In genomic region chr13:94602467-94602866, GRCh38 we compare ENCODE assay signal across 8 cellular contexts. TPM values are rescaled to one million over a fixed set of nuclear protein-coding genes. Genes with fewer than 3 reads are reported as not detected.
DNase-seq lines count a peak whose midpoint lies in the region; ATAC-seq and TF ChIP-seq lines count a peak whose summit lies in the region.

No MANE protein-coding gene starts in this region.

- no peak for DNase-seq in activated CD8-positive, alpha-beta memory T cell treated with anti-CD3 and anti-CD28 coated beads, Interleukin-2, amount 10 ng/mL, durations not matched to agents 7 days and 5 days
- DNase-seq in activated CD8-positive, alpha-beta memory T cell treated with anti-CD3 and anti-CD28 coated beads, Interleukin-2, amount 50 U/mL, for 48 hours: no peak
- no peak for DNase-seq in activated T-helper 2 cell treated with anti-CD3 and anti-CD28 coated beads, Interferon-gamma antibody, Interleukin-2, Interleukin-4, amounts not matched to agents 10 μg/mL and 5 μg/mL and 100 μg/mL, durations not matched to agents 14 hours and 24 hours and 36 hours (ENCODE audit: low spot score)
- DNase-seq in left lung (no peak), tibial artery (no peak), NOMO-1 treated with dmso at 0.1 percent for 144 hours (lab: John Stamatoyannopoulos, UW; ENCODE audit: unreplicated experiment) (no peak), NCI-H2029 treated with DMSO at 0.1 percent for 48 hours (lab: John Stamatoyannopoulos, UW) (no peak), activated gamma-delta T cell (lab: John Stamatoyannopoulos, UW) (no peak)

- H3K27ac ChIP-seq in left lung: peak overlapping the region; percentile 81 to 84
- H3K27ac ChIP-seq in tibial artery: peak overlapping the region in 1 of 2 donors; percentile 83

- CTCF ChIA-PET in activated CD8-positive, alpha-beta memory T cell treated with anti-CD3 and anti-CD28 coated beads, Interleukin-2, amount 10 ng/mL, durations not matched to agents 7 days and 5 days (lab: Charles Lee): interaction anchor here (1.4 to 2.7 kb wide), 2 partner anchors 18 to 53 kb away, joined by 12 to 14 read pairs; no protein-coding TSS in a partner anchor

- H3K4me3 ChIP-seq in left lung: peak overlapping the region; percentile 56 to 79
- H3K4me3 ChIP-seq in tibial artery: peak overlapping the region; percentile 86 to 97

- peaks cover 0 to 19% of the 10 kb centered on the region in 2 donors for H3K4me1 ChIP-seq in left lung
- H3K4me1 ChIP-seq in tibial artery: peaks cover 0 to 18% (median 3%) of the 10 kb centered on the region in 4 donors

- H3K36me3 ChIP-seq in left lung: peaks cover 0 to 20% of the 10 kb centered on the region in 2 donors
- H3K36me3 ChIP-seq in tibial artery: peaks cover 7 to 17% (median 12%) of the 10 kb centered on the region in 3 donors

- H3K27me3 ChIP-seq in left lung (no peaks in the 10 kb centered on the region), tibial artery (no peaks in the 10 kb centered on the region)

- H3K9me3 Mint-ChIP-seq in activated CD8-positive, alpha-beta memory T cell treated with anti-CD3 and anti-CD28 coated beads, Interleukin-2, amount 10 ng/mL, durations not matched to agents 7 days and 5 days (ENCODE audit: low read depth): peaks cover 2% of the 10 kb centered on the region
- peaks cover 6% of the 10 kb centered on the region for H3K9me3 Mint-ChIP-seq in activated T-helper 2 cell treated with anti-CD3 and anti-CD28 coated beads, Interferon-gamma antibody, Interleukin-2, Interleukin-4, amounts not matched to agents 10 μg/mL and 5 μg/mL and 100 μg/mL, durations not matched to agents 14 hours and 24 hours and 36 hours

- peaks cover 24% of the 10 kb centered on the region for H3K36me3 Mint-ChIP-seq in activated CD8-positive, alpha-beta memory T cell treated with anti-CD3 and anti-CD28 coated beads, Interleukin-2, amount 10 ng/mL, durations not matched to agents 7 days and 5 days
- H3K36me3 Mint-ChIP-seq in activated T-helper 2 cell treated with anti-CD3 and anti-CD28 coated beads, Interferon-gamma antibody, Interleukin-2, Interleukin-4, amounts not matched to agents 10 μg/mL and 5 μg/mL and 100 μg/mL, durations not matched to agents 14 hours and 24 hours and 36 hours (ENCODE audit: low read depth): peaks cover 30% of the 10 kb centered on the region

- TF ChIP-seq CTCF in left lung (IDR thresholded peaks at IDR 0.05) (no peak), tibial artery (IDR thresholded peaks at IDR 0.05) (no peak)

- peaks cover 37% of the 10 kb centered on the region for H3K4me1 Mint-ChIP-seq in activated CD8-positive, alpha-beta memory T cell treated with anti-CD3 and anti-CD28 coated beads, Interleukin-2, amount 10 ng/mL, durations not matched to agents 7 days and 5 days
- peaks cover 28% of the 10 kb centered on the region for H3K4me1 Mint-ChIP-seq in activated T-helper 2 cell treated with anti-CD3 and anti-CD28 coated beads, Interferon-gamma antibody, Interleukin-2, Interleukin-4, amounts not matched to agents 10 μg/mL and 5 μg/mL and 100 μg/mL, durations not matched to agents 14 hours and 24 hours and 36 hours (ENCODE audit: low read depth)

- H3K27me3 Mint-ChIP-seq in activated CD8-positive, alpha-beta memory T cell treated with anti-CD3 and anti-CD28 coated beads, Interleukin-2, amount 10 ng/mL, durations not matched to agents 7 days and 5 days: no peaks in the 10 kb centered on the region
- no peaks in the 10 kb centered on the region for H3K27me3 Mint-ChIP-seq in activated T-helper 2 cell treated with anti-CD3 and anti-CD28 coated beads, Interferon-gamma antibody, Interleukin-2, Interleukin-4, amounts not matched to agents 10 μg/mL and 5 μg/mL and 100 μg/mL, durations not matched to agents 14 hours and 24 hours and 36 hours (ENCODE audit: low read depth)

- H3K27ac Mint-ChIP-seq in activated CD8-positive, alpha-beta memory T cell treated with anti-CD3 and anti-CD28 coated beads, Interleukin-2, amount 10 ng/mL, durations not matched to agents 7 days and 5 days: peak overlapping the region; percentile 76
- peak overlapping the region; percentile 45 for H3K27ac Mint-ChIP-seq in activated T-helper 2 cell treated with anti-CD3 and anti-CD28 coated beads, Interferon-gamma antibody, Interleukin-2, Interleukin-4, amounts not matched to agents 10 μg/mL and 5 μg/mL and 100 μg/mL, durations not matched to agents 14 hours and 24 hours and 36 hours

- H3K4me3 Mint-ChIP-seq in activated CD8-positive, alpha-beta memory T cell treated with anti-CD3 and anti-CD28 coated beads, Interleukin-2, amount 10 ng/mL, durations not matched to agents 7 days and 5 days: peak overlapping the region; percentile 84
- peak overlapping the region; percentile 79 for H3K4me3 Mint-ChIP-seq in activated T-helper 2 cell treated with anti-CD3 and anti-CD28 coated beads, Interferon-gamma antibody, Interleukin-2, Interleukin-4, amounts not matched to agents 10 μg/mL and 5 μg/mL and 100 μg/mL, durations not matched to agents 14 hours and 24 hours and 36 hours (ENCODE audit: low read depth)

- no peak for ATAC-seq in activated CD8-positive, alpha-beta memory T cell treated with anti-CD3 and anti-CD28 coated beads, Interleukin-2, amount 10 ng/mL, durations not matched to agents 7 days and 5 days
- ATAC-seq in left lung: no peak

- H3K9me3 ChIP-seq in left lung (no peaks in the 10 kb centered on the region), tibial artery (no peaks in the 10 kb centered on the region)

- intact Hi-C loops in activated T-helper 2 cell treated with anti-CD3 and anti-CD28 coated beads, Interferon-gamma antibody, Interleukin-2, Interleukin-4, amounts not matched to agents 10 μg/mL and 5 μg/mL and 100 μg/mL, durations not matched to agents 14 hours and 24 hours and 36 hours (cut with micrococcal nuclease): loop anchor here (5.0 kb wide), 1 partner anchor 65 kb away; no protein-coding TSS in a partner anchor
- intact Hi-C loops in left lung (cut with DNase I) (no loop called here), tibial artery (cut with DNase I; ENCODE audit: low total_unique reads) (no loop called here)

RNA-seq across cellular contexts. Expression of gene GPR180, which starts 0.8 kb away (rescaled TPM):
- 1 to 10 TPM; 7.2 to 7.5 TPM for total RNA-seq in activated CD8-positive, alpha-beta memory T cell treated with anti-CD3 and anti-CD28 coated beads, Interleukin-2, amount 10 ng/mL, durations not matched to agents 7 days and 5 days
- total RNA-seq in activated T-helper 2 cell treated with anti-CD3 and anti-CD28 coated beads, Interferon-gamma antibody, Interleukin-2, Interleukin-4, amounts not matched to agents 10 μg/mL and 5 μg/mL and 100 μg/mL, durations not matched to agents 14 hours and 24 hours and 36 hours: 9.2 and 9.4 TPM in 2 replicates
- 1 to 10 TPM; 7.5 to 7.8 TPM for total RNA-seq in left lung

RNA-seq across cellular contexts. Expression of gene TGDS, which starts 6.5 kb away (rescaled TPM):
- 10 to 100 TPM; 14.0 to 19.5 TPM for total RNA-seq in activated CD8-positive, alpha-beta memory T cell treated with anti-CD3 and anti-CD28 coated beads, Interleukin-2, amount 10 ng/mL, durations not matched to agents 7 days and 5 days
- total RNA-seq in activated T-helper 2 cell treated with anti-CD3 and anti-CD28 coated beads, Interferon-gamma antibody, Interleukin-2, Interleukin-4, amounts not matched to agents 10 μg/mL and 5 μg/mL and 100 μg/mL, durations not matched to agents 14 hours and 24 hours and 36 hours: 26.6 and 27.5 TPM in 2 replicates
- total RNA-seq in left lung: 10 to 100 TPM in 1 of 2 donors, 1 to 10 TPM in 1; 9.9 to 11.4 TPM
